In genomic region chr20:8388146-8388545, GRCh38 we compare ENCODE assay signal across 21 cellular contexts.
A peak's percentile ranks its signal among the peaks of the same experiment; 100 is the strongest.
DNase-seq lines count a peak whose midpoint lies in the region; TF ChIP-seq lines count a peak whose summit lies in the region.
"Had no signal": no experiment of that assay in that cellular context is flagged by ENCODE, and none has a peak within 500 bp of the region (broad histone marks: within the 10 kb centered on the region; RNA-seq: fewer than 3 reads in every experiment).

No MANE protein-coding gene starts in this region.

- no peak overlapping the region for H3K18ac ChIP-seq in neuronal stem cell (ENCODE audit: low read length)

- no peak overlapping the region for H3K27ac ChIP-seq in neuronal stem cell (replicated peaks; ENCODE audit: low read length)
- H3K27ac ChIP-seq in thyroid gland: no peak overlapping the region
- H3K27ac ChIP-seq: left lung had no signal

- no peak overlapping the region for H2AFZ ChIP-seq in neuronal stem cell (ENCODE audit: low read length)

- H3K9me3 ChIP-seq in neuronal stem cell (replicated peaks in 1 of 2; ENCODE audit: control insufficient read depth in 2 of 2, insufficient read depth in 1 of 2, low read depth in 1 of 2, low read length in 2 of 2) (no peaks in the 10 kb centered on the region), thyroid gland (no peaks in the 10 kb centered on the region)
- H3K9me3 ChIP-seq: left lung had no signal

- no peak overlapping the region for H4K91ac ChIP-seq in neuronal stem cell (ENCODE audit: low read depth, low read length, poor library complexity)

- no CpG with 5 or more reads among the region's 2 CpGs for WGBS in neuronal stem cell (ENCODE audit: extremely low coverage in 2 of 2, insufficient read length in 2 of 2, insufficient replicate concordance in 1 of 2), 2 donors
- 77 to 81% methylated on average over 2 of the region's 2 CpGs for WGBS in thyroid gland, 2 donors

- H3K4me1 ChIP-seq in neuronal stem cell (ENCODE audit: control insufficient read depth in 2 of 2, insufficient read depth in 1 of 2, low read depth in 1 of 2, low read length in 2 of 2) (peaks cover 12 to 15% of the 10 kb centered on the region in 2 donors), thyroid gland (peaks cover 5 to 15% of the 10 kb centered on the region in 2 donors)

- DNase-seq in ELR (ENCODE audit: low read depth) (peak; percentile 53), SW480 (ENCODE audit: low spot score) (peak; percentile 14), fibroblast of peridontal ligament (ENCODE audit: extremely low read depth) (peak; percentile 90), skeletal muscle cell (ENCODE audit: low read depth) (peak; percentile 52), SIG-M5 (lab: John Stamatoyannopoulos, UW) (no peak), neuronal stem cell (ENCODE audit: low spot score) (no peak), NCI-H1092 (lab: John Stamatoyannopoulos, UW) (no peak), thyroid gland (no peak)
- DNase-seq: activated CD4-positive, alpha-beta T cell treated with anti-CD3 and anti-CD28 coated beads, Interleukin-2, amount 10 ng/mL, durations not matched to agents 7 days and 5 days; activated T-cell treated with anti-CD3 and anti-CD28 coated beads, Interleukin-2, amount 50 U/mL, for 24 hours; aorta; GF-D8; H9; KG1; left lung; naive thymus-derived CD4-positive, alpha-beta T cell; NCI-H187; NCI-H526; right cardiac atrium; stimulated activated naive CD4-positive, alpha-beta T cell; T-helper 9 cell had no signal

- intact Hi-C loops in thyroid gland (cut with DNase I): loop anchor here (10.0 kb wide), 1 partner anchor 253 kb away; the partner anchor contains the start of gene PLCB1

- H4K8ac ChIP-seq in neuronal stem cell (ENCODE audit: low read depth, low read length): no peak overlapping the region

- H3K9ac ChIP-seq in neuronal stem cell (ENCODE audit: low read depth, low read length, poor library complexity): no peak overlapping the region

- no peak overlapping the region for H3K4me2 ChIP-seq in neuronal stem cell (ENCODE audit: insufficient read depth, low read length, poor library complexity, severe bottlenecking)

- no peaks in the 10 kb centered on the region for H3K79me1 ChIP-seq in neuronal stem cell (ENCODE audit: low read depth, low read length)

- H3K36me3 ChIP-seq in neuronal stem cell (replicated peaks in 1 of 2; ENCODE audit: control insufficient read depth in 2 of 2, insufficient read depth in 2 of 2, low read length in 2 of 2) (no peaks in the 10 kb centered on the region), thyroid gland (no peaks in the 10 kb centered on the region)
- H3K36me3 ChIP-seq: left lung had no signal

- H2BK5ac ChIP-seq in neuronal stem cell (ENCODE audit: low read length): no peak overlapping the region

- no peak overlapping the region for H2BK12ac ChIP-seq in neuronal stem cell (ENCODE audit: low read length)

- H3K4ac ChIP-seq in neuronal stem cell (ENCODE audit: low read length): no peak overlapping the region

- no peak for TF ChIP-seq POLR2A in thyroid gland (IDR thresholded peaks at IDR 0.05)

- H3K14ac ChIP-seq in neuronal stem cell (ENCODE audit: low read length): no peak overlapping the region

- no peak overlapping the region for H2BK15ac ChIP-seq in neuronal stem cell (ENCODE audit: low read length)

- H3K23ac ChIP-seq in neuronal stem cell (ENCODE audit: low read depth, low read length, poor library complexity): no peak overlapping the region

- no peak overlapping the region for H2AK5ac ChIP-seq in neuronal stem cell (ENCODE audit: low read depth, low read length)

- TF ChIP-seq CTCF in thyroid gland (IDR thresholded peaks at IDR 0.05): no peak

- H3K4me3 ChIP-seq in skeletal muscle cell (ENCODE audit: low read depth, low read length) (no peak overlapping the region), neuronal stem cell (ENCODE audit: low read length in 2 of 2) (no peak overlapping the region), thyroid gland (replicated peaks in 1 of 3) (no peak overlapping the region)
- H3K4me3 ChIP-seq: left lung had no signal

- no peak overlapping the region for H2BK120ac ChIP-seq in neuronal stem cell (ENCODE audit: low read depth, low read length)

- no peaks in the 10 kb centered on the region for H3K27me3 ChIP-seq in neuronal stem cell (ENCODE audit: control insufficient read depth in 3 of 3, insufficient read depth in 3 of 3, low read depth in 1 of 3, low read length in 3 of 3)
- no peaks in the 10 kb centered on the region for H3K27me3 ChIP-seq in thyroid gland
- H3K27me3 ChIP-seq: left lung had no signal

Comparison
In these comparisons a context has a peak if more than half of its experiments do, and no peak if none do; other contexts are left out.
1. DNase-seq: peak in ELR (single experiment), SW480 (single experiment), fibroblast of peridontal ligament (single experiment) and skeletal muscle cell (single experiment); none in SIG-M5 (single experiment), neuronal stem cell (single experiment), NCI-H1092 (single experiment) and thyroid gland (0 of 2).